Comparison of ENCODE assay signal across 29 cellular contexts in the genomic region with DNA sequence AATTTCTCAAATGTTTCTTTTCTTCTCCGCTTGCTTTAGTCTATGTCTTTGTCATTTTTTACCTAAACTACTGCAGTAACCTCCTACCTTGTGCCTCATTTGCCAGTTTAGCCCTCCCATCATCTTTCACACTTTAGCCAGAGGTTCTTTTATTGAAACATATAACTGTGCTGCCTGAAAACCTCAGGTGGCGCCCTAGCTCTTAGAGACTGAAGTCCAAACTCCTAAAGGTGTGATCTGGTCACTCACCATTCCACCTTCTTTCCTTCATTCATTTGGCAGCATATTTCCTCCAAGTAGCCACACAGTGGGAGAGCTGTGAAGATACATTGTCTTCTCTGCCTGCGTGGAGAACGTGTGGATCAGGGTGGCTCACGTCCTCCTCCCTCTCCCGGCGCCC.
DNase-seq lines count a peak whose midpoint lies in the region; ATAC-seq, FAIRE-seq and TF ChIP-seq lines count a peak whose summit lies in the region.
"Had no signal": no experiment of that assay in that cellular context is flagged by ENCODE, and none has a peak within 500 bp of the region (broad histone marks: within the 10 kb centered on the region; RNA-seq: fewer than 3 reads in every experiment).

No MANE protein-coding gene starts in this region.

- no TSS peak for BruUV-seq in K562 (replicated peaks; lab: Mats Ljungman, UMichigan)

- H2BK15ac ChIP-seq in mesendoderm (replicated peaks; ENCODE audit: low read depth) = no peak overlapping the region

- H3K4me1 ChIP-seq in Karpas-422 (ENCODE audit: low read length) (no peaks in the 10 kb centered on the region), K562 (replicated peaks in 1 of 2; ENCODE audit: control insufficient read depth in 2 of 2, insufficient read depth in 2 of 2, low read length in 2 of 2) (0 out of 5 replicates have a peak, but pooled peaks cover 0 to 4% of the 10 kb centered on the region in 2 experiments), mesendoderm (ENCODE audit: control insufficient read depth, low read depth, low read length) (no peaks in the 10 kb centered on the region)
- H3K4me1 ChIP-seq: BE2C, uterus had no signal

- DNase-seq in Karpas-422 (peak; percentile 55), K562 (ENCODE audit: extremely low read depth in 1 of 4, low spot score in 3 of 4) (peak in 1 of 4 experiments; percentile 18), mesendoderm (peak; percentile 41), DMS 273 (lab: John Stamatoyannopoulos, UW; ENCODE audit: unreplicated experiment) (no peak), dorsolateral prefrontal cortex (no peak), A172 (ENCODE audit: low spot score) (no peak)
- DNase-seq in T-helper 2 cell treated with Interferon-gamma antibody and Interleukin-4, amounts not matched to agents 5 μg/mL and 100 μg/mL, for 36 hours (ENCODE audit: low spot score) = no peak
- DNase-seq: activated CD4-positive, alpha-beta T cell treated with anti-CD3 and anti-CD28 coated beads for 1 hour; activated CD8-positive, alpha-beta T cell treated with anti-CD3 and anti-CD28 coated beads, Interleukin-2, amount 10 ng/mL, durations not matched to agents 7 days and 5 days; activated gamma-delta T cell treated with Interleukin-2 at 50 U/mL for 16 hours; activated naive CD8-positive, alpha-beta T cell treated with anti-CD3 and anti-CD28 coated beads, Interleukin-2, amount 50 U/mL, for 24 hours; BE2C; GM23248; Kasumi-1; naive thymus-derived CD4-positive, alpha-beta T cell; NCI-H1092; NCI-H1930; NCI-H2227 treated with DMSO at 0.1 percent for 48 hours; NK-92 treated with Interleukin-12 subunit alpha and Interleukin-12 subunit beta, amount 100 ng/mL, for 24 hours; occipital lobe; retina; T-cell; uterus had no signal

- peaks cover 15% of the 10 kb centered on the region for H3K27me3 Mint-ChIP-seq in T-helper 2 cell treated with Interferon-gamma antibody and Interleukin-4, amounts not matched to agents 5 μg/mL and 100 μg/mL, for 36 hours (ENCODE audit: low read depth)

- H3K9me3 ChIP-seq in Karpas-422 (ENCODE audit: low read length) (no peaks in the 10 kb centered on the region), K562 (replicated peaks; ENCODE audit: control insufficient read depth, insufficient read depth, low read depth, low read length) (no peaks in the 10 kb centered on the region)
- H3K9me3 ChIP-seq: BE2C, SJSA1, uterus had no signal

- no peak overlapping the region for H3K4me3 Mint-ChIP-seq in T-helper 2 cell treated with Interferon-gamma antibody and Interleukin-4, amounts not matched to agents 5 μg/mL and 100 μg/mL, for 36 hours
- H3K4me3 Mint-ChIP-seq: activated CD8-positive, alpha-beta T cell treated with anti-CD3 and anti-CD28 coated beads, Interleukin-2, amount 10 ng/mL, durations not matched to agents 7 days and 5 days; activated naive CD8-positive, alpha-beta T cell treated with anti-CD3 and anti-CD28 coated beads, Interleukin-2, amount 50 U/mL, for 24 hours; central memory CD8-positive, alpha-beta T cell; naive thymus-derived CD4-positive, alpha-beta T cell; stimulated activated effector memory CD8-positive, alpha-beta T cell treated with anti-CD3 and anti-CD28 coated beads, Interleukin-12 subunit alpha, Interleukin-12 subunit beta, amount 100 ng/mL, for 72 hours; T-cell had no signal

- H3K9me1 ChIP-seq in K562 (ENCODE audit: control insufficient read depth, insufficient read depth, low read length) = no peaks in the 10 kb centered on the region

- no peak overlapping the region for H2BK120ac ChIP-seq in mesendoderm (ENCODE audit: low read depth, low read length)

- 0 out of 2 replicates have a peak, but pooled peaks have one; percentile 6 for TF ChIP-seq CTCF in C4-2B (conservative IDR thresholded peaks at IDR 0.05)
- peak; percentile 10 to 37 (median 33); a peak in 3 of 6 replicates for TF ChIP-seq CTCF in K562 (IDR thresholded peaks at IDR 0.05 in 2 of 3, conservative IDR thresholded peaks at IDR 0.05 in 1 of 3; ENCODE audit: insufficient read depth in 2 of 3, low read depth in 1 of 3, low read length in 3 of 3)
- no peak for TF ChIP-seq CTCF in dorsolateral prefrontal cortex (IDR thresholded peaks at IDR 0.05 in 54 of 56, conservative IDR thresholded peaks at IDR 0.05 in 2 of 56; ENCODE audit: low read depth in 1 of 56, partially characterized antibody in 56 of 56)

- H3K27me3 ChIP-seq in Karpas-422 (ENCODE audit: low read length) (no peaks in the 10 kb centered on the region), K562 (ENCODE audit: control insufficient read depth in 2 of 2, insufficient read depth in 2 of 2, low read length in 2 of 2) (no peaks in the 10 kb centered on the region), mesendoderm (ENCODE audit: insufficient read depth, low read length, poor library complexity) (no peaks in the 10 kb centered on the region), dorsolateral prefrontal cortex (no peaks in the 10 kb centered on the region)
- H3K27me3 ChIP-seq: BE2C, SJSA1, uterus had no signal

- in situ Hi-C loops in K562 (cut with MboI) = no loop called here

- H2AK5ac ChIP-seq in mesendoderm (ENCODE audit: low read length) = no peak overlapping the region

- no peaks in the 10 kb centered on the region for H3K36me3 ChIP-seq in Karpas-422 (ENCODE audit: insufficient read depth, low read length)
- no peaks in the 10 kb centered on the region for H3K36me3 ChIP-seq in K562 (ENCODE audit: control insufficient read depth, insufficient read depth, low read length)
- H3K36me3 ChIP-seq in mesendoderm (ENCODE audit: control insufficient read depth, insufficient read depth, low read length) = no peaks in the 10 kb centered on the region
- H3K36me3 ChIP-seq: BE2C, SJSA1, uterus had no signal

- H3K4me2 ChIP-seq in Karpas-422 (ENCODE audit: low read depth, low read length, poor library complexity, severe bottlenecking) (no peak overlapping the region), K562 (ENCODE audit: insufficient read depth, low read length) (no peak overlapping the region), mesendoderm (ENCODE audit: low read length) (no peak overlapping the region)

- 1% methylated on average over 7 of the region's 7 CpGs for WGBS in K562 (ENCODE audit: insufficient coverage, low coverage, missing lambda C conversion rate)
- no CpG with 5 or more reads among the region's 7 CpGs for WGBS in mesendoderm (ENCODE audit: extremely low coverage, insufficient coverage, low lambda C conversion rate)

- ATAC-seq in K562 = peak; percentile 79
- ATAC-seq: activated CD8-positive, alpha-beta T cell treated with anti-CD3 and anti-CD28 coated beads, Interleukin-2, amount 10 ng/mL, durations not matched to agents 7 days and 5 days; activated naive CD8-positive, alpha-beta T cell treated with anti-CD3 and anti-CD28 coated beads, Interleukin-2, amount 50 U/mL, for 24 hours; naive thymus-derived CD4-positive, alpha-beta T cell; stimulated activated effector memory CD8-positive, alpha-beta T cell treated with anti-CD3 and anti-CD28 coated beads, Interleukin-12 subunit alpha, Interleukin-12 subunit beta, amount 100 ng/mL, for 72 hours; T-cell had no signal

- H2AFZ ChIP-seq in Karpas-422 (ENCODE audit: low read length) = no peak overlapping the region
- H2AFZ ChIP-seq in K562 (ENCODE audit: low read depth, low read length) = no peak overlapping the region
- H2AFZ ChIP-seq: GM23248 had no signal

- TF ChIP-seq POLR2A in K562 (conservative IDR thresholded peaks at IDR 0.05) = no peak

- H3K9me2 ChIP-seq in Karpas-422 (replicated peaks; ENCODE audit: insufficient read depth, low read length) = no peaks in the 10 kb centered on the region

- H3K4me1 Mint-ChIP-seq in T-helper 2 cell treated with Interferon-gamma antibody and Interleukin-4, amounts not matched to agents 5 μg/mL and 100 μg/mL, for 36 hours (ENCODE audit: low read depth) = no peaks in the 10 kb centered on the region
- H3K4me1 Mint-ChIP-seq: activated naive CD8-positive, alpha-beta T cell treated with anti-CD3 and anti-CD28 coated beads, Interleukin-2, amount 50 U/mL, for 24 hours; central memory CD8-positive, alpha-beta T cell; naive thymus-derived CD4-positive, alpha-beta T cell; stimulated activated effector memory CD8-positive, alpha-beta T cell treated with anti-CD3 and anti-CD28 coated beads, Interleukin-12 subunit alpha, Interleukin-12 subunit beta, amount 100 ng/mL, for 72 hours; T-cell had no signal

- no peak overlapping the region for H3K4ac ChIP-seq in mesendoderm (ENCODE audit: low read depth, low read length)

- no peak overlapping the region for H3K23ac ChIP-seq in mesendoderm (ENCODE audit: low read length)

- no peak overlapping the region for H4K8ac ChIP-seq in mesendoderm (ENCODE audit: low read depth, low read length)

- no peaks in the 10 kb centered on the region for H3K9me3 Mint-ChIP-seq in T-helper 2 cell treated with Interferon-gamma antibody and Interleukin-4, amounts not matched to agents 5 μg/mL and 100 μg/mL, for 36 hours
- H3K9me3 Mint-ChIP-seq: activated naive CD8-positive, alpha-beta T cell treated with anti-CD3 and anti-CD28 coated beads, Interleukin-2, amount 50 U/mL, for 24 hours; central memory CD8-positive, alpha-beta T cell; stimulated activated effector memory CD8-positive, alpha-beta T cell treated with anti-CD3 and anti-CD28 coated beads, Interleukin-12 subunit alpha, Interleukin-12 subunit beta, amount 100 ng/mL, for 72 hours; T-cell had no signal

- H3K36me3 Mint-ChIP-seq in T-helper 2 cell treated with Interferon-gamma antibody and Interleukin-4, amounts not matched to agents 5 μg/mL and 100 μg/mL, for 36 hours (ENCODE audit: low read depth) = no peaks in the 10 kb centered on the region
- H3K36me3 Mint-ChIP-seq: naive thymus-derived CD4-positive, alpha-beta T cell; stimulated activated effector memory CD8-positive, alpha-beta T cell treated with anti-CD3 and anti-CD28 coated beads, Interleukin-12 subunit alpha, Interleukin-12 subunit beta, amount 100 ng/mL, for 72 hours; T-cell had no signal

- intact Hi-C loops in K562 (cut with micrococcal nuclease) = no loop called here
- intact Hi-C loops in dorsolateral prefrontal cortex (cut with DNase I) = no loop called here

- no peak overlapping the region for H2BK5ac ChIP-seq in mesendoderm (ENCODE audit: low read length)

- H3K27ac ChIP-seq in C4-2B (no peak overlapping the region), Karpas-422 (ENCODE audit: low read length) (no peak overlapping the region), K562 (ENCODE audit: extremely low read depth, low read depth, low read length) (no peak overlapping the region), mesendoderm (ENCODE audit: low read depth, low read length) (no peak overlapping the region), dorsolateral prefrontal cortex (no peak overlapping the region)
- H3K27ac ChIP-seq: GM23248, SJSA1, uterus had no signal

- no peak for TF ChIP-seq EP300 in K562 (IDR thresholded peaks at IDR 0.05; ENCODE audit: low read length)

- H3K18ac ChIP-seq in mesendoderm (ENCODE audit: low read length) = no peak overlapping the region

- H4K5ac ChIP-seq in mesendoderm (ENCODE audit: low read length) = no peak overlapping the region

- no peak overlapping the region for H3K4me3 ChIP-seq in Karpas-422 (ENCODE audit: low read length)
- no peak overlapping the region for H3K4me3 ChIP-seq in K562
- H3K4me3 ChIP-seq in mesendoderm (ENCODE audit: low read length) = no peak overlapping the region
- H3K4me3 ChIP-seq in dorsolateral prefrontal cortex = no peak overlapping the region
- H3K4me3 ChIP-seq: GM23248, SJSA1, uterus had no signal

- TF ChIP-seq RAD21 in K562 (CRISPR knock-in tag; conservative IDR thresholded peaks at IDR 0.05 in 1 of 2, IDR thresholded peaks at IDR 0.05 in 1 of 2) = peak; percentile 31 to 56; a peak in 3 of 4 replicates

- no peak overlapping the region for H3K9ac ChIP-seq in Karpas-422 (ENCODE audit: low read length)
- H3K9ac ChIP-seq in K562 (ENCODE audit: insufficient read depth in 1 of 2, low read depth in 2 of 2, low read length in 2 of 2) = no peak overlapping the region
- H3K9ac ChIP-seq in mesendoderm (ENCODE audit: low read length) = no peak overlapping the region
- H3K9ac ChIP-seq: GM23248 had no signal

- POLR2A ChIA-PET in K562 (lab: Yijun Ruan, JAX) = interaction anchor here (0.5 to 2.2 kb wide), 2 partner anchors 11 to 158 kb away, joined by 5 to 9 read pairs; no protein-coding TSS in a partner anchor

- H3K79me1 ChIP-seq in mesendoderm (ENCODE audit: low read length) = no peaks in the 10 kb centered on the region

- H4K20me1 ChIP-seq in Karpas-422 (ENCODE audit: insufficient read depth, low read depth, low read length) = no peaks in the 10 kb centered on the region
- no peaks in the 10 kb centered on the region for H4K20me1 ChIP-seq in K562 (replicated peaks; ENCODE audit: control insufficient read depth, insufficient read depth, low read length)

- FAIRE-seq in K562 (lab: Jason Lieb, UNC) = no peak
- FAIRE-seq: GM12891, TTC549 had no signal

- CTCF ChIA-PET in K562 (lab: Yijun Ruan, JAX; ENCODE audit: low intra/inter-chr PET ratio) = no interaction called here

- no peak overlapping the region for H3K27ac Mint-ChIP-seq in T-helper 2 cell treated with Interferon-gamma antibody and Interleukin-4, amounts not matched to agents 5 μg/mL and 100 μg/mL, for 36 hours
- H3K27ac Mint-ChIP-seq: activated CD8-positive, alpha-beta T cell treated with anti-CD3 and anti-CD28 coated beads, Interleukin-2, amount 10 ng/mL, durations not matched to agents 7 days and 5 days; activated naive CD8-positive, alpha-beta T cell treated with anti-CD3 and anti-CD28 coated beads, Interleukin-2, amount 50 U/mL, for 24 hours; stimulated activated effector memory CD8-positive, alpha-beta T cell treated with anti-CD3 and anti-CD28 coated beads, Interleukin-12 subunit alpha, Interleukin-12 subunit beta, amount 100 ng/mL, for 72 hours; T-cell had no signal

- H3K79me2 ChIP-seq in Karpas-422 (ENCODE audit: low read length) (no peaks in the 10 kb centered on the region), K562 (ENCODE audit: control insufficient read depth, insufficient read depth, low read length) (no peaks in the 10 kb centered on the region), mesendoderm (ENCODE audit: control insufficient read depth, insufficient read depth, low read length) (no peaks in the 10 kb centered on the region)

- no peak overlapping the region for H3K56ac ChIP-seq in mesendoderm (ENCODE audit: low read length)

Comparison
In these comparisons a context has a peak if more than half of its experiments do, and no peak if none do; other contexts are left out.
1. CTCF ChIP-seq: peak in C4-2B (single experiment) and K562 (3 of 3); none in dorsolateral prefrontal cortex (0 of 56).
2. DNase-seq: peak in Karpas-422 (single experiment) and mesendoderm (single experiment); none in T-helper 2 cell treated with Interferon-gamma antibody and Interleukin-4, amounts not matched to agents 5 μg/mL and 100 μg/mL, for 36 hours (single experiment), DMS 273 (single experiment), dorsolateral prefrontal cortex (0 of 10) and A172 (single experiment).